In the genomic region with DNA sequence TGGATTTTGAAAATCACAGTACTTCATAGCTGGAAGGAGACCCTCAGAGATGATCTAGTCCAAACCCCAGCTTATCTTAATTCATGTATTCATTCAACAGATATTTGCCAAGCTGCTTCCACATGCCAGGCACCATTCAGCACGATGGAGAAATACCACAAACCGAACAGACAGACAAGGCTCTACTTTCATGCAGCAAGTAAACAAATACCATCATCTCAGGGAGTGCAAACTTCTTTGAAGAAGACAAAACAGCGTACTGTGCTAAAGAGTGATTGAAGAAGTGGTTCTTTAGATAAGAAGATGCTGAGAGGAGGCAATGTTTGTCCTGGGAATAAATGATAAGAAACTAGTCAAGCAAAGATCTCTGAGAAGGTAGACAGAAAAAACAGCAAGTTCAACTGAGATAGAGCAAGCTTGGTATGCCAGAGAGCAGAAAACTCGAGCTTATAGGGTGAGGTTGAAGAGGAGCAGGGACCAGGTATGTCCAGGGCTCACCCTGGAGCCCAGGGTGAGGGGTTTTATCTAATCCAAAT, we compare ENCODE assay signal across 1 cellular context.
TF ChIP-seq lines count a peak whose summit lies in the region.

No MANE protein-coding gene starts in this region.

TF ChIP-seq in K562, 482 proteins besides CTCF, POLR2A, EP300 and RAD21 (continued from another document):
- TF ChIP-seq, protein P1, sequence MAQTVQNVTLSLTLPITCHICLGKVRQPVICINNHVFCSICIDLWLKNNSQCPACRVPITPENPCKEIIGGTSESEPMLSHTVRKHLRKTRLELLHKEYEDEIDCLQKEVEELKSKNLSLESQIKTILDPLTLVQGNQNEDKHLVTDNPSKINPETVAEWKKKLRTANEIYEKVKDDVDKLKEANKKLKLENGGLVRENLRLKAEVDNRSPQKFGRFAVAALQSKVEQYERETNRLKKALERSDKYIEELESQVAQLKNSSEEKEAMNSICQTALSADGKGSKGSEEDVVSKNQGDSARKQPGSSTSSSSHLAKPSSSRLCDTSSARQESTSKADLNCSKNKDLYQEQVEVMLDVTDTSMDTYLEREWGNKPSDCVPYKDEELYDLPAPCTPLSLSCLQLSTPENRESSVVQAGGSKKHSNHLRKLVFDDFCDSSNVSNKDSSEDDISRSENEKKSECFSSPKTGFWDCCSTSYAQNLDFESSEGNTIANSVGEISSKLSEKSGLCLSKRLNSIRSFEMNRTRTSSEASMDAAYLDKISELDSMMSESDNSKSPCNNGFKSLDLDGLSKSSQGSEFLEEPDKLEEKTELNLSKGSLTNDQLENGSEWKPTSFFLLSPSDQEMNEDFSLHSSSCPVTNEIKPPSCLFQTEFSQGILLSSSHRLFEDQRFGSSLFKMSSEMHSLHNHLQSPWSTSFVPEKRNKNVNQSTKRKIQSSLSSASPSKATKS (CRISPR knock-in tag; IDR thresholded peaks at IDR 0.05) = no peak
- 0 out of 2 replicates have a peak, but pooled peaks have one; percentile 8 for TF ChIP-seq ARID1B (IDR thresholded peaks at IDR 0.05)
- TF ChIP-seq ZBTB8A (IDR thresholded peaks at IDR 0.05; ENCODE audit: partially characterized antibody) = no peak
